In genomic region chr10:4108693-4109092, GRCh38 we compare ENCODE assay signal across 15 cellular contexts.
DNase-seq lines count a peak whose midpoint lies in the region; ATAC-seq and TF ChIP-seq lines count a peak whose summit lies in the region.
"Had no signal": no experiment of that assay in that cellular context is flagged by ENCODE, and none has a peak within 500 bp of the region (broad histone marks: within the 10 kb centered on the region; RNA-seq: fewer than 3 reads in every experiment).

No MANE protein-coding gene starts in this region.

- no peaks in the 10 kb centered on the region for H3K9me3 Mint-ChIP-seq in endothelial cell (ENCODE audit: unreplicated experiment)
- H3K9me3 Mint-ChIP-seq: CD8-positive, alpha-beta memory T cell had no signal

- DNase-seq in left ventricle myocardium superior (no peak), cardiac septum (ENCODE audit: low spot score) (no peak), NCI-H748 (lab: John Stamatoyannopoulos, UW; ENCODE audit: unreplicated experiment) (peak; percentile 60), endothelial cell (ENCODE audit: low spot score) (no peak), NCI-H2227 (lab: John Stamatoyannopoulos, UW; ENCODE audit: unreplicated experiment) (no peak)
- DNase-seq: BE2C; CD8-positive, alpha-beta memory T cell; H7; NCI-H1105 treated with DMSO at 0.1 percent for 48 hours; NCI-H2029; NCI-H526; NK-92 treated with Interleukin-12 subunit alpha and Interleukin-12 subunit beta, amount 100 ng/mL, for 24 hours; SHP77 treated with DMSO at 0.1 percent for 48 hours had no signal

- peaks cover 26% of the 10 kb centered on the region for H3K4me1 Mint-ChIP-seq in endothelial cell (ENCODE audit: unreplicated experiment)

- intact Hi-C loops in left ventricle myocardium superior (cut with micrococcal nuclease), result no loop called here
- intact Hi-C loops in cardiac septum (cut with DNase I), result loop anchor here (2.0 kb wide), 1 partner anchor 22 kb away; no protein-coding TSS in a partner anchor

- no peak for TF ChIP-seq CTCF in endothelial cell (IDR thresholded peaks at IDR 0.05; ENCODE audit: unreplicated experiment)

- no peak overlapping the region for H3K4me3 Mint-ChIP-seq in endothelial cell (ENCODE audit: unreplicated experiment)
- H3K4me3 Mint-ChIP-seq: CD8-positive, alpha-beta memory T cell had no signal

- H3K27me3 Mint-ChIP-seq in endothelial cell (ENCODE audit: unreplicated experiment), result peaks cover 3% of the 10 kb centered on the region
- H3K27me3 Mint-ChIP-seq: CD8-positive, alpha-beta memory T cell had no signal

- no peaks in the 10 kb centered on the region for H3K36me3 Mint-ChIP-seq in endothelial cell (ENCODE audit: low read depth, unreplicated experiment)

- peak overlapping the region; percentile 7 for H3K27ac Mint-ChIP-seq in endothelial cell (ENCODE audit: unreplicated experiment)
- H3K27ac Mint-ChIP-seq: CD8-positive, alpha-beta memory T cell had no signal

- ATAC-seq in left ventricle myocardium superior (peak; percentile 40), HG02852 (IDR thresholded peaks at IDR 0.05; ENCODE audit: unreplicated experiment) (no peak), GM18502 (IDR thresholded peaks at IDR 0.05; ENCODE audit: poor library complexity, unreplicated experiment) (no peak)
